ENCODE assay signal across 1 cellular context in genomic region chr11:34904421-34904950, GRCh38.
TF ChIP-seq lines count a peak whose summit lies in the region.

No MANE protein-coding gene starts in this region.

TF ChIP-seq in GM23338, 12 proteins besides CTCF, POLR2A, EP300 and RAD21 (continued from another document):
- TF ChIP-seq, protein P1, sequence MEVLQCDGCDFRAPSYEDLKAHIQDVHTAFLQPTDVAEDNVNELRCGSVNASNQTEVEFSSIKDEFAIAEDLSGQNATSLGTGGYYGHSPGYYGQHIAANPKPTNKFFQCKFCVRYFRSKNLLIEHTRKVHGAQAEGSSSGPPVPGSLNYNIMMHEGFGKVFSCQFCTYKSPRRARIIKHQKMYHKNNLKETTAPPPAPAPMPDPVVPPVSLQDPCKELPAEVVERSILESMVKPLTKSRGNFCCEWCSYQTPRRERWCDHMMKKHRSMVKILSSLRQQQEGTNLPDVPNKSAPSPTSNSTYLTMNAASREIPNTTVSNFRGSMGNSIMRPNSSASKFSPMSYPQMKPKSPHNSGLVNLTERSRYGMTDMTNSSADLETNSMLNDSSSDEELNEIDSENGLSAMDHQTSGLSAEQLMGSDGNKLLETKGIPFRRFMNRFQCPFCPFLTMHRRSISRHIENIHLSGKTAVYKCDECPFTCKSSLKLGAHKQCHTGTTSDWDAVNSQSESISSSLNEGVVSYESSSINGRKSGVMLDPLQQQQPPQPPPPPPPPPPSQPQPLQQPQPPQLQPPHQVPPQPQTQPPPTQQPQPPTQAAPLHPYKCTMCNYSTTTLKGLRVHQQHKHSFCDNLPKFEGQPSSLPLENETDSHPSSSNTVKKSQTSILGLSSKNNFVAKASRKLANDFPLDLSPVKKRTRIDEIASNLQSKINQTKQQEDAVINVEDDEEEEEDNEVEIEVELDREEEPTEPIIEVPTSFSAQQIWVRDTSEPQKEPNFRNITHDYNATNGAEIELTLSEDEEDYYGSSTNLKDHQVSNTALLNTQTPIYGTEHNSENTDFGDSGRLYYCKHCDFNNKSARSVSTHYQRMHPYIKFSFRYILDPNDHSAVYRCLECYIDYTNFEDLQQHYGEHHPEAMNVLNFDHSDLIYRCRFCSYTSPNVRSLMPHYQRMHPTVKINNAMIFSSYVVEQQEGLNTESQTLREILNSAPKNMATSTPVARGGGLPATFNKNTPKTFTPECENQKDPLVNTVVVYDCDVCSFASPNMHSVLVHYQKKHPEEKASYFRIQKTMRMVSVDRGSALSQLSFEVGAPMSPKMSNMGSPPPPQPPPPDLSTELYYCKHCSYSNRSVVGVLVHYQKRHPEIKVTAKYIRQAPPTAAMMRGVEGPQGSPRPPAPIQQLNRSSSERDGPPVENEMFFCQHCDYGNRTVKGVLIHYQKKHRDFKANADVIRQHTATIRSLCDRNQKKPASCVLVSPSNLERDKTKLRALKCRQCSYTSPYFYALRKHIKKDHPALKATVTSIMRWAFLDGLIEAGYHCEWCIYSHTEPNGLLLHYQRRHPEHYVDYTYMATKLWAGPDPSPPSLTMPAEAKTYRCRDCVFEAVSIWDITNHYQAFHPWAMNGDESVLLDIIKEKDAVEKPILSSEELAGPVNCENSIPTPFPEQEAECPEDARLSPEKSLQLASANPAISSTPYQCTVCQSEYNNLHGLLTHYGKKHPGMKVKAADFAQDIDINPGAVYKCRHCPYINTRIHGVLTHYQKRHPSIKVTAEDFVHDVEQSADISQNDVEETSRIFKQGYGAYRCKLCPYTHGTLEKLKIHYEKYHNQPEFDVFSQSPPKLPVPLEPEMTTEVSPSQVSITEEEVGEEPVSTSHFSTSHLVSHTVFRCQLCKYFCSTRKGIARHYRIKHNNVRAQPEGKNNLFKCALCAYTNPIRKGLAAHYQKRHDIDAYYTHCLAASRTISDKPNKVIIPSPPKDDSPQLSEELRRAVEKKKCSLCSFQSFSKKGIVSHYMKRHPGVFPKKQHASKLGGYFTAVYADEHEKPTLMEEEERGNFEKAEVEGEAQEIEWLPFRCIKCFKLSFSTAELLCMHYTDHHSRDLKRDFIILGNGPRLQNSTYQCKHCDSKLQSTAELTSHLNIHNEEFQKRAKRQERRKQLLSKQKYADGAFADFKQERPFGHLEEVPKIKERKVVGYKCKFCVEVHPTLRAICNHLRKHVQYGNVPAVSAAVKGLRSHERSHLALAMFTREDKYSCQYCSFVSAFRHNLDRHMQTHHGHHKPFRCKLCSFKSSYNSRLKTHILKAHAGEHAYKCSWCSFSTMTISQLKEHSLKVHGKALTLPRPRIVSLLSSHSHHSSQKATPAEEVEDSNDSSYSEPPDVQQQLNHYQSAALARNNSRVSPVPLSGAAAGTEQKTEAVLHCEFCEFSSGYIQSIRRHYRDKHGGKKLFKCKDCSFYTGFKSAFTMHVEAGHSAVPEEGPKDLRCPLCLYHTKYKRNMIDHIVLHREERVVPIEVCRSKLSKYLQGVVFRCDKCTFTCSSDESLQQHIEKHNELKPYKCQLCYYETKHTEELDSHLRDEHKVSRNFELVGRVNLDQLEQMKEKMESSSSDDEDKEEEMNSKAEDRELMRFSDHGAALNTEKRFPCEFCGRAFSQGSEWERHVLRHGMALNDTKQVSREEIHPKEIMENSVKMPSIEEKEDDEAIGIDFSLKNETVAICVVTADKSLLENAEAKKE (CRISPR knock-in tag; IDR thresholded peaks at IDR 0.05) = no peak
- TF ChIP-seq, protein P2, sequence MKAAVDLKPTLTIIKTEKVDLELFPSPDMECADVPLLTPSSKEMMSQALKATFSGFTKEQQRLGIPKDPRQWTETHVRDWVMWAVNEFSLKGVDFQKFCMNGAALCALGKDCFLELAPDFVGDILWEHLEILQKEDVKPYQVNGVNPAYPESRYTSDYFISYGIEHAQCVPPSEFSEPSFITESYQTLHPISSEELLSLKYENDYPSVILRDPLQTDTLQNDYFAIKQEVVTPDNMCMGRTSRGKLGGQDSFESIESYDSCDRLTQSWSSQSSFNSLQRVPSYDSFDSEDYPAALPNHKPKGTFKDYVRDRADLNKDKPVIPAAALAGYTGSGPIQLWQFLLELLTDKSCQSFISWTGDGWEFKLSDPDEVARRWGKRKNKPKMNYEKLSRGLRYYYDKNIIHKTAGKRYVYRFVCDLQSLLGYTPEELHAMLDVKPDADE (IDR thresholded peaks at IDR 0.05) = no peak
- no peak for TF ChIP-seq POLR2AphosphoS5 (IDR thresholded peaks at IDR 0.05; ENCODE audit: low read depth)
- no peak for TF ChIP-seq ZNF331 (CRISPR knock-in tag; IDR thresholded peaks at IDR 0.05; ENCODE audit: low read depth)
TF ChIP-seq in GM23338: peak in this region for 0.
